Comparison of ENCODE assay signal across 8 cellular contexts in genomic region chr5:34657550-34657921, GRCh38. TPM values are rescaled to one million over a fixed set of nuclear protein-coding genes. Genes with fewer than 3 reads are reported as not detected.
A peak's percentile ranks its signal among the peaks of the same experiment; 100 is the strongest.
DNase-seq lines count a peak whose midpoint lies in the region; ATAC-seq and TF ChIP-seq lines count a peak whose summit lies in the region.

No MANE protein-coding gene starts in this region.

- 4% methylated on average over 17 of the region's 20 CpGs for WGBS in suprapubic skin

- H3K4me1 Mint-ChIP-seq in CD14-positive monocyte (peaks cover 17% of the 10 kb centered on the region), MCF 10A (ENCODE audit: insufficient read depth, unreplicated experiment) (peaks cover 15% of the 10 kb centered on the region)

- H3K4me3 ChIP-seq in suprapubic skin = peak overlapping the region; percentile 91

- no peaks in the 10 kb centered on the region for H3K36me3 ChIP-seq in suprapubic skin

- no peak for TF ChIP-seq POLR2A in suprapubic skin (IDR thresholded peaks at IDR 0.05)

- H3K27ac Mint-ChIP-seq in CD14-positive monocyte (no peak overlapping the region), MCF 10A (ENCODE audit: low read depth, unreplicated experiment) (peak overlapping the region; percentile 57)

- H3K9me3 Mint-ChIP-seq in CD14-positive monocyte = peaks cover 0 to 16% (median 4%) of the 10 kb centered on the region in 7 donors
- no peaks in the 10 kb centered on the region for H3K9me3 Mint-ChIP-seq in MCF 10A (ENCODE audit: unreplicated experiment)

- no peak for ATAC-seq in GM18861 (IDR thresholded peaks at IDR 0.05; ENCODE audit: unreplicated experiment)

- TF ChIP-seq CTCF in CD14-positive monocyte (IDR thresholded peaks at IDR 0.05) = no peak
- no peak for TF ChIP-seq CTCF in MCF 10A (IDR thresholded peaks at IDR 0.05; ENCODE audit: unreplicated experiment)
- TF ChIP-seq CTCF in suprapubic skin (IDR thresholded peaks at IDR 0.05) = no peak

- no peaks in the 10 kb centered on the region for H3K27me3 ChIP-seq in suprapubic skin

- H3K4me3 Mint-ChIP-seq in CD14-positive monocyte (peak overlapping the region; percentile 56 to 83), MCF 10A (ENCODE audit: unreplicated experiment) (peak overlapping the region; percentile 73)

- no TSS peak for BruUV-seq in MCF 10A (replicated peaks; lab: Mats Ljungman, UMichigan)

- POLR2A ChIA-PET in MCF 10A (lab: Yijun Ruan, JAX) = interaction anchor here (1.1 to 2.7 kb wide), 4 partner anchors 31 to 181 kb away, joined by 3 to 6 read pairs (median 4); partner anchors contain the start of gene TTC23L

- H3K36me3 Mint-ChIP-seq in CD14-positive monocyte = peaks cover 0 to 3% of the 10 kb centered on the region in 2 donors
- H3K36me3 Mint-ChIP-seq in MCF 10A (ENCODE audit: insufficient read depth, unreplicated experiment) = no peaks in the 10 kb centered on the region

- peaks cover 26% of the 10 kb centered on the region for H3K4me1 ChIP-seq in suprapubic skin

- TF ChIP-seq EP300 in suprapubic skin (IDR thresholded peaks at IDR 0.05) = no peak

- peak overlapping the region; percentile 91 for H3K27ac ChIP-seq in suprapubic skin

- CTCF ChIA-PET in MCF 10A (lab: Yijun Ruan, JAX) = interaction anchor here (0.7 to 1.2 kb wide), 3 partner anchors 31 to 240 kb away, joined by 3 read pairs; no protein-coding TSS in a partner anchor

- intact Hi-C loops in CD14-positive monocyte (cut with micrococcal nuclease) (no loop called here), MCF 10A (cut with micrococcal nuclease) (loop anchor here (2.0 to 10.0 kb wide), 4 partner anchors 27 to 241 kb away; partner anchors contain the start of gene TTC23L)

- no peaks in the 10 kb centered on the region for H3K9me3 ChIP-seq in suprapubic skin

- DNase-seq in CD14-positive monocyte (ENCODE audit: low spot score) (no peak), HuH-7 (ENCODE audit: low spot score) (peak; percentile 53), MCF 10A (ENCODE audit: unreplicated experiment) (peak; percentile 56), kidney tubule cell (ENCODE audit: low spot score) (peak; percentile 49), suprapubic skin (ENCODE audit: low spot score in 2 of 2) (peak in 1 of 2 donors; percentile 64), NCI-H1694 (lab: John Stamatoyannopoulos, UW) (no peak), COLO829 (ENCODE audit: low spot score) (no peak)

- H3K27me3 Mint-ChIP-seq in CD14-positive monocyte (ENCODE audit: low read depth in 3 of 3) (peaks cover 56 to 71% (median 65%) of the 10 kb centered on the region in 3 donors), MCF 10A (ENCODE audit: insufficient read depth, unreplicated experiment) (no peaks in the 10 kb centered on the region)

RNA-seq across cellular contexts. Expression of gene RAI14, which starts 1.4 kb away (rescaled TPM):
- polyA plus RNA-seq in CD14-positive monocyte = not detected
- total RNA-seq in MCF 10A (2022) (47.6 and 47.9 TPM in 2 replicates), suprapubic skin (10 to 100 TPM; 24.2 to 40.1 (median 28.0) TPM)

Comparison
In these comparisons a context has a peak if more than half of its experiments do, and no peak if none do; other contexts are left out.
1. DNase-seq: peak in HuH-7 (single experiment), MCF 10A (single experiment) and kidney tubule cell (single experiment); none in CD14-positive monocyte (single experiment), NCI-H1694 (single experiment) and COLO829 (single experiment).